Comparison of ENCODE assay signal across 8 cellular contexts in genomic region chr2:156400704-156401678, GRCh38. TPM values are rescaled to one million over a fixed set of nuclear protein-coding genes. Genes with fewer than 3 reads are reported as not detected.
DNase-seq lines count a peak whose midpoint lies in the region; ATAC-seq lines count a peak whose summit lies in the region.

No MANE protein-coding gene starts in this region.

- intact Hi-C loops in activated T-helper 2 cell treated with anti-CD3 and anti-CD28 coated beads, Interferon-gamma antibody, Interleukin-2, Interleukin-4, amounts not matched to agents 10 μg/mL and 5 μg/mL and 100 μg/mL, durations not matched to agents 14 hours and 24 hours and 36 hours (cut with micrococcal nuclease) = loop anchor here (1.0 to 10.0 kb wide), 7 partner anchors 21 to 1026 kb away; partner anchors contain the start of gene GPD2

- ATAC-seq in naive thymus-derived CD8-positive, alpha-beta T cell = peak; percentile 81 to 84
- ATAC-seq in stimulated activated effector memory CD8-positive, alpha-beta T cell treated with anti-CD3 and anti-CD28 coated beads, Interleukin-12 subunit alpha, Interleukin-12 subunit beta, amount 100 ng/mL, for 72 hours = peak; percentile 81

- peak overlapping the region; percentile 89 for H3K4me3 Mint-ChIP-seq in activated T-helper 2 cell treated with anti-CD3 and anti-CD28 coated beads, Interferon-gamma antibody, Interleukin-2, Interleukin-4, amounts not matched to agents 10 μg/mL and 5 μg/mL and 100 μg/mL, durations not matched to agents 14 hours and 24 hours and 36 hours (ENCODE audit: low read depth)
- H3K4me3 Mint-ChIP-seq in naive thymus-derived CD8-positive, alpha-beta T cell = peak overlapping the region; percentile 87 to 99 (median 95)
- H3K4me3 Mint-ChIP-seq in stimulated activated effector memory CD8-positive, alpha-beta T cell treated with anti-CD3 and anti-CD28 coated beads, Interleukin-12 subunit alpha, Interleukin-12 subunit beta, amount 100 ng/mL, for 72 hours = peak overlapping the region; percentile 82

- POLR2A ChIA-PET in naive thymus-derived CD8-positive, alpha-beta T cell (lab: Charles Lee) = interaction anchor here (1.5 to 2.8 kb wide), 4 partner anchors 35 to 67 kb away, joined by 4 to 58 read pairs (median 30); partner anchors contain the start of genes GPD2 and NR4A2

- peaks cover 29% of the 10 kb centered on the region for H3K4me1 Mint-ChIP-seq in activated T-helper 2 cell treated with anti-CD3 and anti-CD28 coated beads, Interferon-gamma antibody, Interleukin-2, Interleukin-4, amounts not matched to agents 10 μg/mL and 5 μg/mL and 100 μg/mL, durations not matched to agents 14 hours and 24 hours and 36 hours (ENCODE audit: low read depth)
- H3K4me1 Mint-ChIP-seq in naive thymus-derived CD8-positive, alpha-beta T cell = peaks cover 15 to 36% (median 29%) of the 10 kb centered on the region in 4 donors
- H3K4me1 Mint-ChIP-seq in stimulated activated effector memory CD8-positive, alpha-beta T cell treated with anti-CD3 and anti-CD28 coated beads, Interleukin-12 subunit alpha, Interleukin-12 subunit beta, amount 100 ng/mL, for 72 hours = peaks cover 38% of the 10 kb centered on the region

- no peaks in the 10 kb centered on the region for H3K9me3 Mint-ChIP-seq in activated T-helper 2 cell treated with anti-CD3 and anti-CD28 coated beads, Interferon-gamma antibody, Interleukin-2, Interleukin-4, amounts not matched to agents 10 μg/mL and 5 μg/mL and 100 μg/mL, durations not matched to agents 14 hours and 24 hours and 36 hours
- H3K9me3 Mint-ChIP-seq in naive thymus-derived CD8-positive, alpha-beta T cell = peaks cover 0 to 6% (median 0%) of the 10 kb centered on the region in 9 donors
- H3K9me3 Mint-ChIP-seq in stimulated activated effector memory CD8-positive, alpha-beta T cell treated with anti-CD3 and anti-CD28 coated beads, Interleukin-12 subunit alpha, Interleukin-12 subunit beta, amount 100 ng/mL, for 72 hours = no peaks in the 10 kb centered on the region

- H3K27ac Mint-ChIP-seq in activated T-helper 2 cell treated with anti-CD3 and anti-CD28 coated beads, Interferon-gamma antibody, Interleukin-2, Interleukin-4, amounts not matched to agents 10 μg/mL and 5 μg/mL and 100 μg/mL, durations not matched to agents 14 hours and 24 hours and 36 hours = peak overlapping the region; percentile 91
- H3K27ac Mint-ChIP-seq in naive thymus-derived CD8-positive, alpha-beta T cell = peak overlapping the region; percentile 92 to 100 (median 97)
- H3K27ac Mint-ChIP-seq in stimulated activated effector memory CD8-positive, alpha-beta T cell treated with anti-CD3 and anti-CD28 coated beads, Interleukin-12 subunit alpha, Interleukin-12 subunit beta, amount 100 ng/mL, for 72 hours = peak overlapping the region; percentile 99

- DNase-seq in DMS79 (lab: John Stamatoyannopoulos, UW) = peak; percentile 84
- DNase-seq in GOT3 (lab: John Stamatoyannopoulos, UW) = peak; percentile 56
- peak; percentile 81 to 85 for DNase-seq in Kasumi-1 (lab: John Stamatoyannopoulos, UW)
- peak; percentile 77 for DNase-seq in RPMI7951 (ENCODE audit: low read depth)
- peak; percentile 65 for DNase-seq in activated T-helper 2 cell treated with anti-CD3 and anti-CD28 coated beads, Interferon-gamma antibody, Interleukin-2, Interleukin-4, amounts not matched to agents 10 μg/mL and 5 μg/mL and 100 μg/mL, durations not matched to agents 14 hours and 24 hours and 36 hours (ENCODE audit: low spot score)
- DNase-seq in fibroblast of peridontal ligament (ENCODE audit: extremely low read depth) = peak; percentile 94
- DNase-seq in naive thymus-derived CD8-positive, alpha-beta T cell = peak; percentile 59 to 96 (median 84)
- peak; percentile 70 to 91 for DNase-seq in stimulated activated effector memory CD8-positive, alpha-beta T cell treated with anti-CD3 and anti-CD28 coated beads, Interleukin-12 subunit alpha, Interleukin-12 subunit beta, amount 100 ng/mL, for 72 hours (ENCODE audit: low spot score in 2 of 2)

- no peaks in the 10 kb centered on the region for H3K27me3 Mint-ChIP-seq in activated T-helper 2 cell treated with anti-CD3 and anti-CD28 coated beads, Interferon-gamma antibody, Interleukin-2, Interleukin-4, amounts not matched to agents 10 μg/mL and 5 μg/mL and 100 μg/mL, durations not matched to agents 14 hours and 24 hours and 36 hours (ENCODE audit: low read depth)
- peaks cover 0 to 8% (median 0%) of the 10 kb centered on the region in 5 donors for H3K27me3 Mint-ChIP-seq in naive thymus-derived CD8-positive, alpha-beta T cell

- no peaks in the 10 kb centered on the region for H3K36me3 Mint-ChIP-seq in activated T-helper 2 cell treated with anti-CD3 and anti-CD28 coated beads, Interferon-gamma antibody, Interleukin-2, Interleukin-4, amounts not matched to agents 10 μg/mL and 5 μg/mL and 100 μg/mL, durations not matched to agents 14 hours and 24 hours and 36 hours (ENCODE audit: low read depth)
- H3K36me3 Mint-ChIP-seq in naive thymus-derived CD8-positive, alpha-beta T cell = peaks cover 0 to 4% (median 0%) of the 10 kb centered on the region in 3 donors
- peaks cover 23% of the 10 kb centered on the region for H3K36me3 Mint-ChIP-seq in stimulated activated effector memory CD8-positive, alpha-beta T cell treated with anti-CD3 and anti-CD28 coated beads, Interleukin-12 subunit alpha, Interleukin-12 subunit beta, amount 100 ng/mL, for 72 hours

RNA-seq across cellular contexts. Expression of gene GPD2, which starts 35.2 kb away (rescaled TPM):
- 95.2 and 103 TPM in 2 replicates for total RNA-seq in RPMI7951 (2014; rRNA removed; shearing (Covaris generic))
- 23.6 and 23.7 TPM in 2 replicates for total RNA-seq in activated T-helper 2 cell treated with anti-CD3 and anti-CD28 coated beads, Interferon-gamma antibody, Interleukin-2, Interleukin-4, amounts not matched to agents 10 μg/mL and 5 μg/mL and 100 μg/mL, durations not matched to agents 14 hours and 24 hours and 36 hours
- 10 to 100 TPM in 1 of 2 experiments, 1 to 10 TPM in 1; 7.3 to 10.2 TPM for total RNA-seq in naive thymus-derived CD8-positive, alpha-beta T cell
- 1 to 10 TPM; 3.0 to 4.0 (median 3.9) TPM for polyA plus RNA-seq in naive thymus-derived CD8-positive, alpha-beta T cell

Comparison
In these comparisons a context has a peak if more than half of its experiments do, and no peak if none do; other contexts are left out.
1. Peak in every context shown above with its lines: DNase-seq and ATAC-seq.